8 cellular contexts compared by ENCODE assay signal in the genomic region with DNA sequence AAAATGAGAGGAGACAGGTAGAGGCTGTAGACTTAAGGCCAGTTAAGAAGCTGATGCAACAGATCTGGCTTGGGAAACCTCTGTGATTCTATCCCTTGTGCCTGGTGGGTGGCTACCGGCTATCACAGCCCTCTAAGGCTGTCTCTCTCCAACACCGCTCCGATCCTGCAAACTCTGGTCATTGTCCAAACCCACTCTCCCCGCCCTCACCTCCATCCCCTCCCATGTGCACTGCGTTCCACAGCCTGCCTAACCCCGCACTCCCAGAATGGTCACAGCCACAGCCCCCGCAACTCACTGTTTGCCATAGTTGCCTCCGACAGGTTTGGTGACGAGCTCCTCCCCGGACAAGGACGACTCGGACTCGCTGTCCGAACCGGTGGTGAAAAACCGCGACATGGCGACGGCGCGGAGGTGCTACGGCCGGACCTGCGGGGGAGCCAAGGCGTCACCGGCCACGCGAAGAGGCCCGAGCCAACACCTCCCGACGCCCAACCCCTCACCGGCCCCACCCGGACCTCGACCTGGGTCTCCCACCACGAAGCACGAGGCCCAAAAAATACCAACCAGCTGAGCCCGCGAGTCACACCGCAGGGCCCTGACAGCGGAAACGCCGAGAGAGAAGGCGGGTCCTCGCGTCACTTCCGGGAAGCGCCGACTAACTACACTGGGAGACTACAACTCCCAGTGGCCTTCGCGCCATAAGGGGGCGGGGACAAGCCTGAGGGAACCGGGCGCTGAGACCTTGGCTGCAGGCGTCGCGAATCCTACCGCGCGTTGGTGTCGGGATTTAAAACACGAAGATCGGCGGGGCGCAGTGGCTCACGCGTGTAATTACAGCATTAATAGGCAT. TPM values are rescaled to one million over a fixed set of nuclear protein-coding genes. Genes with fewer than 3 reads are reported as not detected.
DNase-seq lines count a peak whose midpoint lies in the region; ATAC-seq, FAIRE-seq and TF ChIP-seq lines count a peak whose summit lies in the region.
"Not testable (repeated sequence)": the region's sequence is repeated elsewhere in the genome, so short reads cannot be mapped to it uniquely, and the experiment has no call there.

A gene with protein sequence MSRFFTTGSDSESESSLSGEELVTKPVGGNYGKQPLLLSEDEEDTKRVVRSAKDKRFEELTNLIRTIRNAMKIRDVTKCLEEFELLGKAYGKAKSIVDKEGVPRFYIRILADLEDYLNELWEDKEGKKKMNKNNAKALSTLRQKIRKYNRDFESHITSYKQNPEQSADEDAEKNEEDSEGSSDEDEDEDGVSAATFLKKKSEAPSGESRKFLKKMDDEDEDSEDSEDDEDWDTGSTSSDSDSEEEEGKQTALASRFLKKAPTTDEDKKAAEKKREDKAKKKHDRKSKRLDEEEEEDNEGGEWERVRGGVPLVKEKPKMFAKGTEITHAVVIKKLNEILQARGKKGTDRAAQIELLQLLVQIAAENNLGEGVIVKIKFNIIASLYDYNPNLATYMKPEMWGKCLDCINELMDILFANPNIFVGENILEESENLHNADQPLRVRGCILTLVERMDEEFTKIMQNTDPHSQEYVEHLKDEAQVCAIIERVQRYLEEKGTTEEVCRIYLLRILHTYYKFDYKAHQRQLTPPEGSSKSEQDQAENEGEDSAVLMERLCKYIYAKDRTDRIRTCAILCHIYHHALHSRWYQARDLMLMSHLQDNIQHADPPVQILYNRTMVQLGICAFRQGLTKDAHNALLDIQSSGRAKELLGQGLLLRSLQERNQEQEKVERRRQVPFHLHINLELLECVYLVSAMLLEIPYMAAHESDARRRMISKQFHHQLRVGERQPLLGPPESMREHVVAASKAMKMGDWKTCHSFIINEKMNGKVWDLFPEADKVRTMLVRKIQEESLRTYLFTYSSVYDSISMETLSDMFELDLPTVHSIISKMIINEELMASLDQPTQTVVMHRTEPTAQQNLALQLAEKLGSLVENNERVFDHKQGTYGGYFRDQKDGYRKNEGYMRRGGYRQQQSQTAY (minus strand): TSS at position 622 of the 853 bp plus-strand sequence. CDS start 223 bp downstream, at position 399.

- not testable (repeated sequence) for H3K9me3 ChIP-seq in astrocyte (ENCODE audit: insufficient read depth, low read depth, low read length); thymus (ENCODE audit: control insufficient read depth)

- H3K27me3 Mint-ChIP-seq in astrocyte (ENCODE audit: low read depth, unreplicated experiment); glutamatergic neuron (ENCODE audit: unreplicated experiment); natural killer cell (ENCODE audit: low read depth in 2 of 2): not testable (repeated sequence)

- H3K79me2 ChIP-seq in astrocyte (ENCODE audit: insufficient read depth, low read length): not testable (repeated sequence)

- not testable (repeated sequence) for H2AFZ ChIP-seq in astrocyte (ENCODE audit: low read depth, low read length)

- FAIRE-seq in astrocyte (lab: Jason Lieb, UNC): peak; percentile 79

- H3K4me1 Mint-ChIP-seq in astrocyte (ENCODE audit: low read depth, unreplicated experiment); glutamatergic neuron (ENCODE audit: low read depth, unreplicated experiment); natural killer cell: not testable (repeated sequence)

- H3K4me2 ChIP-seq in astrocyte (ENCODE audit: low read length): peak within 1 kb of the TSS; percentile 66

- not testable (repeated sequence) for H3K9me3 Mint-ChIP-seq in astrocyte (ENCODE audit: unreplicated experiment); glutamatergic neuron (ENCODE audit: unreplicated experiment); natural killer cell

- H3K36me3 ChIP-seq in astrocyte (ENCODE audit: insufficient read depth, low read length); thymus (ENCODE audit: control insufficient read depth, insufficient read depth): not testable (repeated sequence)

- DNase-seq in RPMI7951 (ENCODE audit: low read depth); astrocyte (ENCODE audit: low read depth); glutamatergic neuron; natural killer cell: not testable (repeated sequence)

- peak within 1 kb of the TSS; percentile 43 for H3K9ac ChIP-seq in astrocyte (ENCODE audit: low read length)

- not testable (repeated sequence) for H3K36me3 Mint-ChIP-seq in astrocyte (ENCODE audit: low read depth, unreplicated experiment); glutamatergic neuron (ENCODE audit: unreplicated experiment); natural killer cell

- ATAC-seq in GM21529 (IDR thresholded peaks at IDR 0.05; ENCODE audit: unreplicated experiment): peak; percentile 97
- peak; percentile 97 for ATAC-seq in HG03139 (IDR thresholded peaks at IDR 0.05; ENCODE audit: unreplicated experiment)
- ATAC-seq in natural killer cell: peak; percentile 98 to 99 (median 99)

- WGBS in thymus: no CpG with 5 or more reads among the region's 66 CpGs

- H3K4me3 Mint-ChIP-seq in astrocyte (ENCODE audit: unreplicated experiment): peak within 1 kb of the TSS; percentile 88
- H3K4me3 Mint-ChIP-seq in glutamatergic neuron (ENCODE audit: unreplicated experiment): peak within 1 kb of the TSS; percentile 86
- peak within 1 kb of the TSS; percentile 62 for H3K4me3 Mint-ChIP-seq in natural killer cell

- H3K27ac ChIP-seq in astrocyte (ENCODE audit: low read depth, low read length); thymus (ENCODE audit: low read depth): not testable (repeated sequence)

- H3K4me3 ChIP-seq in GM12875 (ENCODE audit: low read depth, low read length): peak within 1 kb of the TSS; percentile 41
- peak within 1 kb of the TSS; percentile 33 for H3K4me3 ChIP-seq in astrocyte (ENCODE audit: insufficient read depth, low read depth, low read length)
- not testable (repeated sequence) for H3K4me3 ChIP-seq in thymus (ENCODE audit: low read length)

- H3K27ac Mint-ChIP-seq in astrocyte (ENCODE audit: unreplicated experiment); glutamatergic neuron (ENCODE audit: unreplicated experiment); natural killer cell: not testable (repeated sequence)

- TF ChIP-seq CTCF in GM12875 (IDR thresholded peaks at IDR 0.05; ENCODE audit: borderline replicate concordance, insufficient read depth, low read depth, low read length); astrocyte (IDR thresholded peaks at IDR 0.05; ENCODE audit: insufficient read depth, low read depth, low read length); glutamatergic neuron (IDR thresholded peaks at IDR 0.05; ENCODE audit: partially characterized antibody, unreplicated experiment); natural killer cell (IDR thresholded peaks at IDR 0.05): not testable (repeated sequence)

- H3K27me3 ChIP-seq in astrocyte (ENCODE audit: insufficient read depth, low read length); thymus (ENCODE audit: control insufficient read depth, insufficient read depth): not testable (repeated sequence)

- H4K20me1 ChIP-seq in astrocyte (ENCODE audit: insufficient read depth, low read length): not testable (repeated sequence)

- H3K4me1 ChIP-seq in astrocyte (ENCODE audit: insufficient read depth, low read length); thymus (ENCODE audit: control insufficient read depth, insufficient read depth, low read length): not testable (repeated sequence)

- intact Hi-C loops in natural killer cell (cut with micrococcal nuclease): not testable (repeated sequence)

RNA-seq across cellular contexts. Expression of the gene that starts here (rescaled TPM):
- total RNA-seq in RPMI7951 (2014; rRNA removed; shearing (Covaris generic)): 42.2 and 50.8 TPM in 2 replicates
- total RNA-seq in astrocyte (18.2 and 58.5 TPM in 2 replicates), glutamatergic neuron (ENCODE audit: unreplicated experiment) (57.8 TPM), natural killer cell (10 to 100 TPM; 28.4 to 64.6 (median 30.4) TPM)
- polyA plus RNA-seq in thymus: 42.4 TPM
